2 cellular contexts compared by ENCODE assay signal in genomic region chr3:172143060-172143451, GRCh38.
TF ChIP-seq lines count a peak whose summit lies in the region.

No MANE protein-coding gene starts in this region.

TF ChIP-seq in GM12878, 131 proteins besides CTCF, POLR2A, EP300 and RAD21 (continued from another document and continues in another):
- no peak for TF ChIP-seq SREBF2 (IDR thresholded peaks at IDR 0.05; ENCODE audit: low read length)
- no peak for TF ChIP-seq MLLT1 (IDR thresholded peaks at IDR 0.05)
- TF ChIP-seq POU2F2 (IDR thresholded peaks at IDR 0.05; ENCODE audit: borderline replicate concordance, low read depth, low read length), result no peak
- TF ChIP-seq MTA2 (IDR thresholded peaks at IDR 0.05; ENCODE audit: low read depth), result peak; percentile 52
- TF ChIP-seq SUPT20H (IDR thresholded peaks at IDR 0.05; ENCODE audit: borderline replicate concordance, control insufficient read depth, low read depth, low read length), result no peak
- TF ChIP-seq RFX5 (IDR thresholded peaks at IDR 0.05; ENCODE audit: low read depth, low read length), result no peak
- TF ChIP-seq HDAC2 (IDR thresholded peaks at IDR 0.05), result no peak
- 0 out of 2 replicates have a peak, but pooled peaks have one; percentile 15 for TF ChIP-seq ATF2 (IDR thresholded peaks at IDR 0.05; ENCODE audit: low read length)
- no peak for TF ChIP-seq EGR1 (IDR thresholded peaks at IDR 0.05; ENCODE audit: borderline replicate concordance in 1 of 2, low read depth in 2 of 2, low read length in 2 of 2)
- TF ChIP-seq MEF2A (IDR thresholded peaks at IDR 0.05; ENCODE audit: insufficient read depth, low read depth, low read length), result peak; percentile 77; the same call in 1 of the 2 replicates
- no peak for TF ChIP-seq YY1 (IDR thresholded peaks at IDR 0.05; ENCODE audit: low read depth, low read length)
- 0 out of 2 replicates have a peak, but pooled peaks have one; percentile 12 for TF ChIP-seq FOXM1 (IDR thresholded peaks at IDR 0.05; ENCODE audit: low read depth, low read length)
- TF ChIP-seq IKZF2 (IDR thresholded peaks at IDR 0.05), result no peak
- no peak for TF ChIP-seq ZBTB33 (IDR thresholded peaks at IDR 0.05)
- TF ChIP-seq ZZZ3 (IDR thresholded peaks at IDR 0.05; ENCODE audit: control insufficient read depth, insufficient read length, low read depth), result no peak
- TF ChIP-seq HSF1 (IDR thresholded peaks at IDR 0.05; ENCODE audit: low read depth, low read length), result no peak
- TF ChIP-seq REST (IDR thresholded peaks at IDR 0.05; ENCODE audit: low read depth, low read length), result no peak
- no peak for TF ChIP-seq HDAC6 (IDR thresholded peaks at IDR 0.05; ENCODE audit: unreplicated experiment)
- no peak for TF ChIP-seq SIX5 (IDR thresholded peaks at IDR 0.05; ENCODE audit: low read depth, low read length, severe bottlenecking)
- TF ChIP-seq CEBPB (IDR thresholded peaks at IDR 0.05; ENCODE audit: borderline replicate concordance in 1 of 2, low read depth in 2 of 2, low read length in 2 of 2), result no peak; a peak in 1 of 4 replicates

TF ChIP-seq in SK-N-SH, 30 proteins besides CTCF, POLR2A, EP300 and RAD21 (continued from another document):
- TF ChIP-seq REST (IDR thresholded peaks at IDR 0.05; ENCODE audit: low read depth, low read length) (no peak), SMC3 (IDR thresholded peaks at IDR 0.05; ENCODE audit: low read depth, low read length) (no peak), MEF2A (IDR thresholded peaks at IDR 0.05; ENCODE audit: borderline replicate concordance, low read depth) (no peak), USF2 (IDR thresholded peaks at IDR 0.05; ENCODE audit: borderline replicate concordance, low read depth, low read length) (no peak), MXI1 (IDR thresholded peaks at IDR 0.05; ENCODE audit: low read depth, low read length) (no peak), GATA2 (CRISPR knock-in tag; IDR thresholded peaks at IDR 0.05) (no peak), EZH2phosphoT487 (IDR thresholded peaks at IDR 0.05; ENCODE audit: borderline replicate concordance, low read depth) (no peak), USF1 (IDR thresholded peaks at IDR 0.05; ENCODE audit: borderline replicate concordance, low read depth) (no peak), FOXJ3 (CRISPR knock-in tag; IDR thresholded peaks at IDR 0.05) (no peak), ELF1 (IDR thresholded peaks at IDR 0.05) (no peak), FOXM1 (IDR thresholded peaks at IDR 0.05; ENCODE audit: low read depth) (no peak), PBX3 (IDR thresholded peaks at IDR 0.05) (no peak), FOSL2 (IDR thresholded peaks at IDR 0.05; ENCODE audit: borderline replicate concordance, low read depth) (no peak), JUND (IDR thresholded peaks at IDR 0.05) (no peak), RFX5 (IDR thresholded peaks at IDR 0.05; ENCODE audit: low read length) (no peak), YY1 (IDR thresholded peaks at IDR 0.05; ENCODE audit: low read depth) (no peak)
TF ChIP-seq in SK-N-SH: peak in this region for 0.
